ENCODE assay signal across 21 cellular contexts in genomic region chr15:76533995-76534394, GRCh38.
DNase-seq lines count a peak whose midpoint lies in the region; ATAC-seq, FAIRE-seq and TF ChIP-seq lines count a peak whose summit lies in the region.
"Had no signal": no experiment of that assay in that cellular context is flagged by ENCODE, and none has a peak within 500 bp of the region (broad histone marks: within the 10 kb centered on the region; RNA-seq: fewer than 3 reads in every experiment).

No MANE protein-coding gene starts in this region.

- no peak overlapping the region for H2AFZ ChIP-seq in HepG2 (ENCODE audit: low read length)
- H2AFZ ChIP-seq in fibroblast of lung (ENCODE audit: low read length), result no peak overlapping the region

- no peaks in the 10 kb centered on the region for H3K79me2 ChIP-seq in HepG2 (ENCODE audit: insufficient read depth, low read length)
- H3K79me2 ChIP-seq in fibroblast of lung (ENCODE audit: control insufficient read depth, insufficient read depth, low read length), result no peaks in the 10 kb centered on the region

- H4K20me1 ChIP-seq in HepG2 (ENCODE audit: insufficient read depth, low read length), result no peaks in the 10 kb centered on the region
- H4K20me1 ChIP-seq in fibroblast of lung (ENCODE audit: control insufficient read depth, extremely low read depth, insufficient read depth, low read length), result no peaks in the 10 kb centered on the region

- no peak for TF ChIP-seq EP300 in HepG2 (IDR thresholded peaks at IDR 0.05; ENCODE audit: low read depth in 2 of 2, low read length in 2 of 2)
- TF ChIP-seq EP300 in HepG2 (CRISPR knock-in tag; IDR thresholded peaks at IDR 0.05; ENCODE audit: borderline replicate concordance), result no peak
- no peak for TF ChIP-seq EP300 in transverse colon (IDR thresholded peaks at IDR 0.05; ENCODE audit: low read depth)

- H3K27ac ChIP-seq in HepG2 (ENCODE audit: extremely low read length, insufficient read depth, low read length) (peak overlapping the region; percentile 12), right lobe of liver (no peak overlapping the region), fibroblast of lung (ENCODE audit: insufficient read depth, low read length) (no peak overlapping the region), transverse colon (peak overlapping the region in 3 of 4 donors; percentile 15 to 62 (median 43))
- H3K27ac ChIP-seq: C4-2B, KMS-11 had no signal

- TF ChIP-seq POLR2A in HepG2 (IDR thresholded peaks at IDR 0.05; ENCODE audit: insufficient read depth in 1 of 2, low read depth in 2 of 2, low read length in 2 of 2) (no peak), right lobe of liver (IDR thresholded peaks at IDR 0.05) (no peak), transverse colon (IDR thresholded peaks at IDR 0.05) (no peak)

- peaks cover 20% of the 10 kb centered on the region for H3K4me1 ChIP-seq in HepG2 (ENCODE audit: insufficient read depth, low read length)
- H3K4me1 ChIP-seq in right lobe of liver, result no peaks in the 10 kb centered on the region
- H3K4me1 ChIP-seq in fibroblast of lung (ENCODE audit: control insufficient read depth, extremely low read depth, insufficient read depth, low read length), result peaks cover 3% of the 10 kb centered on the region
- peaks cover 4 to 15% (median 5%) of the 10 kb centered on the region in 4 donors for H3K4me1 ChIP-seq in transverse colon

- BruUV-seq in HepG2 (replicated peaks; lab: Mats Ljungman, UMichigan), result no TSS peak

- TF ChIP-seq CTCF in HepG2 (CRISPR knock-in tag; IDR thresholded peaks at IDR 0.05) (no peak), right lobe of liver (IDR thresholded peaks at IDR 0.05) (no peak), fibroblast of lung (conservative IDR thresholded peaks at IDR 0.05 in 1 of 2, IDR thresholded peaks at IDR 0.05 in 1 of 2; ENCODE audit: low read depth in 1 of 2, low read length in 2 of 2) (no peak), transverse colon (IDR thresholded peaks at IDR 0.05) (no peak)

- peak; percentile 32 for DNase-seq in HepG2 (ENCODE audit: low spot score)
- no peak for DNase-seq in right lobe of liver
- peak; percentile 21 for DNase-seq in M059J (ENCODE audit: low read depth)
- peak; percentile 8 to 71 for DNase-seq in fibroblast of lung (ENCODE audit: low read depth in 2 of 2)
- no peak for DNase-seq in transverse colon
- DNase-seq in NCI-H1105 (lab: John Stamatoyannopoulos, UW), result no peak
- DNase-seq in GF-D8 (lab: John Stamatoyannopoulos, UW), result no peak
- DNase-seq: DMS 273 treated with DMSO at 0.1 percent for 48 hours, EL, H9, NCI-H1048, NCI-H146, NCI-H2107, NCI-H226, NCI-H526, OCI-M1, RPMI8226 had no signal

- no peak overlapping the region for H3K9ac ChIP-seq in HepG2 (ENCODE audit: insufficient read depth, low read depth, low read length)
- H3K9ac ChIP-seq in fibroblast of lung (ENCODE audit: insufficient read depth, low read length), result no peak overlapping the region
- H3K9ac ChIP-seq: KMS-11 had no signal

- POLR2A ChIA-PET in HepG2 (lab: Yijun Ruan, JAX), result no interaction called here

- H3K27me3 ChIP-seq in HepG2 (ENCODE audit: control insufficient read depth in 1 of 2, insufficient read depth in 2 of 2, low read length in 2 of 2) (no peaks in the 10 kb centered on the region), right lobe of liver (no peaks in the 10 kb centered on the region), fibroblast of lung (ENCODE audit: control insufficient read depth, insufficient read depth, low read length) (no peaks in the 10 kb centered on the region), transverse colon (no peaks in the 10 kb centered on the region)

- H3K9me3 ChIP-seq in HepG2 (ENCODE audit: low read length) (no peaks in the 10 kb centered on the region), right lobe of liver (no peaks in the 10 kb centered on the region), fibroblast of lung (ENCODE audit: control insufficient read depth, insufficient read depth, low read depth, low read length) (no peaks in the 10 kb centered on the region), transverse colon (no peaks in the 10 kb centered on the region)

- peak; percentile 32 for FAIRE-seq in HepG2 (lab: Jason Lieb, UNC)
- FAIRE-seq: GM19239 had no signal

- H3K4me2 ChIP-seq in HepG2 (ENCODE audit: low read depth, low read length) (no peak overlapping the region), fibroblast of lung (ENCODE audit: extremely low read depth, insufficient read depth, low read length) (peak overlapping the region; percentile 25)
- H3K4me2 ChIP-seq: KMS-11 had no signal

- CTCF ChIA-PET in HepG2 (lab: Yijun Ruan, JAX; ENCODE audit: low intra/inter-chr PET ratio, low total read pairs), result no interaction called here

- TF ChIP-seq RAD21 in HepG2 (CRISPR knock-in tag; IDR thresholded peaks at IDR 0.05), result no peak

- 25% methylated on average over 2 of the region's 2 CpGs for WGBS in HepG2 (ENCODE audit: low lambda C conversion rate)
- WGBS in right lobe of liver (ENCODE audit: insufficient coverage, low coverage, low lambda C conversion rate, missing lambda C conversion rate), result 63% methylated on average over 2 of the region's 2 CpGs
- 54 to 72% methylated on average over 2 of the region's 2 CpGs for WGBS in transverse colon (ENCODE audit: low coverage in 1 of 2), 2 donors

- intact Hi-C loops in HepG2 (cut with micrococcal nuclease; ENCODE audit: unreplicated experiment) (no loop called here), right lobe of liver (cut with DNase I) (no loop called here), transverse colon (cut with DNase I; ENCODE audit: low total_unique reads) (no loop called here)

- H3K4me3 ChIP-seq in HepG2 (replicated peaks in 1 of 3; ENCODE audit: insufficient read depth in 1 of 3, low read depth in 2 of 3, low read length in 3 of 3) (no peak overlapping the region), right lobe of liver (no peak overlapping the region), fibroblast of lung (replicated peaks in 1 of 4; ENCODE audit: control extremely low read depth in 1 of 4, insufficient read depth in 1 of 4, low read depth in 3 of 4, low read length in 4 of 4) (no peak overlapping the region), transverse colon (no peak overlapping the region)

- in situ Hi-C loops in HepG2 (cut with HindIII; ENCODE audit: extremely low pct_ligation_motif_present, low pct_unique_long_range_greater_than_20kb) (no loop called here), transverse colon (cut with MboI; ENCODE audit: low pct_ligation_motif_present in 1 of 4, low pct_unique_long_range_greater_than_20kb in 1 of 4, low sequenced_read_pairs in 3 of 4) (no loop called here)

- H3K36me3 ChIP-seq in HepG2 (replicated peaks in 1 of 2; ENCODE audit: control insufficient read depth in 1 of 2, insufficient read depth in 2 of 2, low read length in 2 of 2) (no peaks in the 10 kb centered on the region), right lobe of liver (no peaks in the 10 kb centered on the region), fibroblast of lung (ENCODE audit: control insufficient read depth, insufficient read depth, low read length) (no peaks in the 10 kb centered on the region), transverse colon (no peaks in the 10 kb centered on the region)

- ATAC-seq in HepG2 (peak; percentile 37; the same call in 1 of the 3 replicates), right lobe of liver (no peak), HG02798 (IDR thresholded peaks at IDR 0.05; ENCODE audit: poor library complexity, unreplicated experiment) (no peak)

TF ChIP-seq in HepG2, 621 proteins besides CTCF, POLR2A, EP300 and RAD21 (continues in another document):
- TF ChIP-seq, protein P1, sequence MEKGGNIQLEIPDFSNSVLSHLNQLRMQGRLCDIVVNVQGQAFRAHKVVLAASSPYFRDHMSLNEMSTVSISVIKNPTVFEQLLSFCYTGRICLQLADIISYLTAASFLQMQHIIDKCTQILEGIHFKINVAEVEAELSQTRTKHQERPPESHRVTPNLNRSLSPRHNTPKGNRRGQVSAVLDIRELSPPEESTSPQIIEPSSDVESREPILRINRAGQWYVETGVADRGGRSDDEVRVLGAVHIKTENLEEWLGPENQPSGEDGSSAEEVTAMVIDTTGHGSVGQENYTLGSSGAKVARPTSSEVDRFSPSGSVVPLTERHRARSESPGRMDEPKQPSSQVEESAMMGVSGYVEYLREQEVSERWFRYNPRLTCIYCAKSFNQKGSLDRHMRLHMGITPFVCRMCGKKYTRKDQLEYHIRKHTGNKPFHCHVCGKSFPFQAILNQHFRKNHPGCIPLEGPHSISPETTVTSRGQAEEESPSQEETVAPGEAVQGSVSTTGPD (CRISPR knock-in tag; IDR thresholded peaks at IDR 0.05), result no peak
- TF ChIP-seq FOXA1 (IDR thresholded peaks at IDR 0.05) (no peak), FOXA1 (CRISPR knock-in tag; IDR thresholded peaks at IDR 0.05) (peak; percentile 48), FOXP1 (IDR thresholded peaks at IDR 0.05) (no peak), FOXP1 (CRISPR knock-in tag; IDR thresholded peaks at IDR 0.05) (peak; percentile 37; the same call in 1 of the 2 replicates), FOXA3 (CRISPR knock-in tag; IDR thresholded peaks at IDR 0.05) (peak; percentile 72), FOSL2 (CRISPR knock-in tag; IDR thresholded peaks at IDR 0.05) (0 out of 2 replicates have a peak, but pooled peaks have one; percentile 17), SIX4 (CRISPR knock-in tag; IDR thresholded peaks at IDR 0.05) (no peak)
- TF ChIP-seq, protein P2, sequence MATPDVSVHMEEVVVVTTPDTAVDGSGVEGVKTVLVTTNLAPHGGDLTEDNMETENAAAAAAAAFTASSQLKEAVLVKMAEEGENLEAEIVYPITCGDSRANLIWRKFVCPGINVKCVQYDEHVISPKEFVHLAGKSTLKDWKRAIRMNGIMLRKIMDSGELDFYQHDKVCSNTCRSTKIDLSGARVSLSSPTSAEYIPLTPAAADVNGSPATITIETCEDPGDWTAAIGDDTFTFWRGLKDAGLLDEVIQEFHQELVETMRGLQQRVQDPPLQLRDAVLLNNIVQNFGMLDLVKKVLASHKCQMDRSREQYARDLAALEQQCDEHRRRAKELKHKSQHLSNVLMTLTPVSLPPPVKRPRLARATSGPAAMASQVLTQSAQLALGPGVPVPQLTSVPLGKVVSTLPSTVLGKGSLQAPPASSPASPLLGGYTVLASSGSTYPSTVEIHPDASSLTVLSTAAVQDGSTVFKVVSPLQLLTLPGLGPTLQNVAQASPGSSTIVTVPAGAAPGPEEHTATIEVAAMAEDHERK (CRISPR knock-in tag; IDR thresholded peaks at IDR 0.05; ENCODE audit: low read depth), result no peak
- TF ChIP-seq, protein P3, sequence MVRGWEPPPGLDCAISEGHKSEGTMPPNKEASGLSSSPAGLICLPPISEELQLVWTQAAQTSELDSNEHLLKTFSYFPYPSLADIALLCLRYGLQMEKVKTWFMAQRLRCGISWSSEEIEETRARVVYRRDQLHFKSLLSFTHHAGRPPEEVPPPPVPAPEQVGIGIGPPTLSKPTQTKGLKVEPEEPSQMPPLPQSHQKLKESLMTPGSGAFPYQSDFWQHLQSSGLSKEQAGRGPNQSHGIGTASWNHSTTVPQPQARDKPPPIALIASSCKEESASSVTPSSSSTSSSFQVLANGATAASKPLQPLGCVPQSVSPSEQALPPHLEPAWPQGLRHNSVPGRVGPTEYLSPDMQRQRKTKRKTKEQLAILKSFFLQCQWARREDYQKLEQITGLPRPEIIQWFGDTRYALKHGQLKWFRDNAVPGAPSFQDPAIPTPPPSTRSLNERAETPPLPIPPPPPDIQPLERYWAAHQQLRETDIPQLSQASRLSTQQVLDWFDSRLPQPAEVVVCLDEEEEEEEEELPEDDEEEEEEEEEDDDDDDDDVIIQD (CRISPR knock-in tag; IDR thresholded peaks at IDR 0.05; ENCODE audit: low read depth), result peak; percentile 54; the same call in 1 of the 2 replicates

Comparison
In these comparisons a context has a peak if more than half of its experiments do, and no peak if none do; other contexts are left out.
1. DNase-seq: peak in HepG2 (single experiment), M059J (single experiment) and fibroblast of lung (2 of 2); none in right lobe of liver (0 of 3), transverse colon (single experiment), NCI-H1105 (single experiment) and GF-D8 (single experiment).
2. H3K27ac ChIP-seq: peak in HepG2 (single experiment) and transverse colon (3 of 4); none in right lobe of liver (0 of 3) and fibroblast of lung (single experiment).